In the genomic region with DNA sequence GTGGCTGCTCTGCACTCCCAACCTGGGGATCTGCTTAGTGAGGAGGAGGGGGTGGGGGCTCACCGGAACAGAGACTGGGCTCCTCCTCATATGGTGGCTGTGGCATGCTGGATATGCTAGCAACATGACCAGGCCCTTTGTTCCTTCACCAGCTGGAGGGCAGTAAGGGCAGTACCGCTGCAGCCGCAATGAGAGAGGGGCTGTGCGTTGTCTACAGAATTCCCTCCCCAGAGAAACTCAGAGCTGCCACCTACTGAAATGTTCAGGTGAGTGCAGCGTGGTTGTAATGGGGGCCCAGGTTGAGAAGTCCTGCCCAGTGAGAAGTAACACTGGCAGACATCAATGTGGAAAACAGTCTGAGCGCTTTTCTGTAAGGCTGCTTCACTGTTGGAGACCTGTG, we compare ENCODE assay signal across 2 cellular contexts.
TF ChIP-seq lines count a peak whose summit lies in the region.

No MANE protein-coding gene starts in this region.

TF ChIP-seq in GM23338, 12 proteins besides CTCF, POLR2A, EP300 and RAD21:
- TF ChIP-seq, protein P1, sequence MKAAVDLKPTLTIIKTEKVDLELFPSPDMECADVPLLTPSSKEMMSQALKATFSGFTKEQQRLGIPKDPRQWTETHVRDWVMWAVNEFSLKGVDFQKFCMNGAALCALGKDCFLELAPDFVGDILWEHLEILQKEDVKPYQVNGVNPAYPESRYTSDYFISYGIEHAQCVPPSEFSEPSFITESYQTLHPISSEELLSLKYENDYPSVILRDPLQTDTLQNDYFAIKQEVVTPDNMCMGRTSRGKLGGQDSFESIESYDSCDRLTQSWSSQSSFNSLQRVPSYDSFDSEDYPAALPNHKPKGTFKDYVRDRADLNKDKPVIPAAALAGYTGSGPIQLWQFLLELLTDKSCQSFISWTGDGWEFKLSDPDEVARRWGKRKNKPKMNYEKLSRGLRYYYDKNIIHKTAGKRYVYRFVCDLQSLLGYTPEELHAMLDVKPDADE (IDR thresholded peaks at IDR 0.05), result no peak
- no peak for TF ChIP-seq STAT1 (IDR thresholded peaks at IDR 0.05; ENCODE audit: unreplicated experiment)
- no peak for TF ChIP-seq CREB1 (CRISPR knock-in tag; IDR thresholded peaks at IDR 0.05; ENCODE audit: low read depth)
- TF ChIP-seq, protein P2, sequence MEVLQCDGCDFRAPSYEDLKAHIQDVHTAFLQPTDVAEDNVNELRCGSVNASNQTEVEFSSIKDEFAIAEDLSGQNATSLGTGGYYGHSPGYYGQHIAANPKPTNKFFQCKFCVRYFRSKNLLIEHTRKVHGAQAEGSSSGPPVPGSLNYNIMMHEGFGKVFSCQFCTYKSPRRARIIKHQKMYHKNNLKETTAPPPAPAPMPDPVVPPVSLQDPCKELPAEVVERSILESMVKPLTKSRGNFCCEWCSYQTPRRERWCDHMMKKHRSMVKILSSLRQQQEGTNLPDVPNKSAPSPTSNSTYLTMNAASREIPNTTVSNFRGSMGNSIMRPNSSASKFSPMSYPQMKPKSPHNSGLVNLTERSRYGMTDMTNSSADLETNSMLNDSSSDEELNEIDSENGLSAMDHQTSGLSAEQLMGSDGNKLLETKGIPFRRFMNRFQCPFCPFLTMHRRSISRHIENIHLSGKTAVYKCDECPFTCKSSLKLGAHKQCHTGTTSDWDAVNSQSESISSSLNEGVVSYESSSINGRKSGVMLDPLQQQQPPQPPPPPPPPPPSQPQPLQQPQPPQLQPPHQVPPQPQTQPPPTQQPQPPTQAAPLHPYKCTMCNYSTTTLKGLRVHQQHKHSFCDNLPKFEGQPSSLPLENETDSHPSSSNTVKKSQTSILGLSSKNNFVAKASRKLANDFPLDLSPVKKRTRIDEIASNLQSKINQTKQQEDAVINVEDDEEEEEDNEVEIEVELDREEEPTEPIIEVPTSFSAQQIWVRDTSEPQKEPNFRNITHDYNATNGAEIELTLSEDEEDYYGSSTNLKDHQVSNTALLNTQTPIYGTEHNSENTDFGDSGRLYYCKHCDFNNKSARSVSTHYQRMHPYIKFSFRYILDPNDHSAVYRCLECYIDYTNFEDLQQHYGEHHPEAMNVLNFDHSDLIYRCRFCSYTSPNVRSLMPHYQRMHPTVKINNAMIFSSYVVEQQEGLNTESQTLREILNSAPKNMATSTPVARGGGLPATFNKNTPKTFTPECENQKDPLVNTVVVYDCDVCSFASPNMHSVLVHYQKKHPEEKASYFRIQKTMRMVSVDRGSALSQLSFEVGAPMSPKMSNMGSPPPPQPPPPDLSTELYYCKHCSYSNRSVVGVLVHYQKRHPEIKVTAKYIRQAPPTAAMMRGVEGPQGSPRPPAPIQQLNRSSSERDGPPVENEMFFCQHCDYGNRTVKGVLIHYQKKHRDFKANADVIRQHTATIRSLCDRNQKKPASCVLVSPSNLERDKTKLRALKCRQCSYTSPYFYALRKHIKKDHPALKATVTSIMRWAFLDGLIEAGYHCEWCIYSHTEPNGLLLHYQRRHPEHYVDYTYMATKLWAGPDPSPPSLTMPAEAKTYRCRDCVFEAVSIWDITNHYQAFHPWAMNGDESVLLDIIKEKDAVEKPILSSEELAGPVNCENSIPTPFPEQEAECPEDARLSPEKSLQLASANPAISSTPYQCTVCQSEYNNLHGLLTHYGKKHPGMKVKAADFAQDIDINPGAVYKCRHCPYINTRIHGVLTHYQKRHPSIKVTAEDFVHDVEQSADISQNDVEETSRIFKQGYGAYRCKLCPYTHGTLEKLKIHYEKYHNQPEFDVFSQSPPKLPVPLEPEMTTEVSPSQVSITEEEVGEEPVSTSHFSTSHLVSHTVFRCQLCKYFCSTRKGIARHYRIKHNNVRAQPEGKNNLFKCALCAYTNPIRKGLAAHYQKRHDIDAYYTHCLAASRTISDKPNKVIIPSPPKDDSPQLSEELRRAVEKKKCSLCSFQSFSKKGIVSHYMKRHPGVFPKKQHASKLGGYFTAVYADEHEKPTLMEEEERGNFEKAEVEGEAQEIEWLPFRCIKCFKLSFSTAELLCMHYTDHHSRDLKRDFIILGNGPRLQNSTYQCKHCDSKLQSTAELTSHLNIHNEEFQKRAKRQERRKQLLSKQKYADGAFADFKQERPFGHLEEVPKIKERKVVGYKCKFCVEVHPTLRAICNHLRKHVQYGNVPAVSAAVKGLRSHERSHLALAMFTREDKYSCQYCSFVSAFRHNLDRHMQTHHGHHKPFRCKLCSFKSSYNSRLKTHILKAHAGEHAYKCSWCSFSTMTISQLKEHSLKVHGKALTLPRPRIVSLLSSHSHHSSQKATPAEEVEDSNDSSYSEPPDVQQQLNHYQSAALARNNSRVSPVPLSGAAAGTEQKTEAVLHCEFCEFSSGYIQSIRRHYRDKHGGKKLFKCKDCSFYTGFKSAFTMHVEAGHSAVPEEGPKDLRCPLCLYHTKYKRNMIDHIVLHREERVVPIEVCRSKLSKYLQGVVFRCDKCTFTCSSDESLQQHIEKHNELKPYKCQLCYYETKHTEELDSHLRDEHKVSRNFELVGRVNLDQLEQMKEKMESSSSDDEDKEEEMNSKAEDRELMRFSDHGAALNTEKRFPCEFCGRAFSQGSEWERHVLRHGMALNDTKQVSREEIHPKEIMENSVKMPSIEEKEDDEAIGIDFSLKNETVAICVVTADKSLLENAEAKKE (CRISPR knock-in tag; IDR thresholded peaks at IDR 0.05), result no peak
- TF ChIP-seq EZH2 (IDR thresholded peaks at IDR 0.05; ENCODE audit: low read depth, unreplicated experiment), result no peak
- TF ChIP-seq ZNF331 (CRISPR knock-in tag; IDR thresholded peaks at IDR 0.05; ENCODE audit: low read depth), result no peak
- no peak for TF ChIP-seq EZH2phosphoT487 (IDR thresholded peaks at IDR 0.05; ENCODE audit: unreplicated experiment)
- no peak for TF ChIP-seq NANOG (IDR thresholded peaks at IDR 0.05; ENCODE audit: borderline replicate concordance)
- TF ChIP-seq, protein P3, sequence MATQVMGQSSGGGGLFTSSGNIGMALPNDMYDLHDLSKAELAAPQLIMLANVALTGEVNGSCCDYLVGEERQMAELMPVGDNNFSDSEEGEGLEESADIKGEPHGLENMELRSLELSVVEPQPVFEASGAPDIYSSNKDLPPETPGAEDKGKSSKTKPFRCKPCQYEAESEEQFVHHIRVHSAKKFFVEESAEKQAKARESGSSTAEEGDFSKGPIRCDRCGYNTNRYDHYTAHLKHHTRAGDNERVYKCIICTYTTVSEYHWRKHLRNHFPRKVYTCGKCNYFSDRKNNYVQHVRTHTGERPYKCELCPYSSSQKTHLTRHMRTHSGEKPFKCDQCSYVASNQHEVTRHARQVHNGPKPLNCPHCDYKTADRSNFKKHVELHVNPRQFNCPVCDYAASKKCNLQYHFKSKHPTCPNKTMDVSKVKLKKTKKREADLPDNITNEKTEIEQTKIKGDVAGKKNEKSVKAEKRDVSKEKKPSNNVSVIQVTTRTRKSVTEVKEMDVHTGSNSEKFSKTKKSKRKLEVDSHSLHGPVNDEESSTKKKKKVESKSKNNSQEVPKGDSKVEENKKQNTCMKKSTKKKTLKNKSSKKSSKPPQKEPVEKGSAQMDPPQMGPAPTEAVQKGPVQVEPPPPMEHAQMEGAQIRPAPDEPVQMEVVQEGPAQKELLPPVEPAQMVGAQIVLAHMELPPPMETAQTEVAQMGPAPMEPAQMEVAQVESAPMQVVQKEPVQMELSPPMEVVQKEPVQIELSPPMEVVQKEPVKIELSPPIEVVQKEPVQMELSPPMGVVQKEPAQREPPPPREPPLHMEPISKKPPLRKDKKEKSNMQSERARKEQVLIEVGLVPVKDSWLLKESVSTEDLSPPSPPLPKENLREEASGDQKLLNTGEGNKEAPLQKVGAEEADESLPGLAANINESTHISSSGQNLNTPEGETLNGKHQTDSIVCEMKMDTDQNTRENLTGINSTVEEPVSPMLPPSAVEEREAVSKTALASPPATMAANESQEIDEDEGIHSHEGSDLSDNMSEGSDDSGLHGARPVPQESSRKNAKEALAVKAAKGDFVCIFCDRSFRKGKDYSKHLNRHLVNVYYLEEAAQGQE (IDR thresholded peaks at IDR 0.05; ENCODE audit: unreplicated experiment), result no peak

TF ChIP-seq in GM12878, 131 proteins besides CTCF, POLR2A, EP300 and RAD21:
- TF ChIP-seq, protein P4, sequence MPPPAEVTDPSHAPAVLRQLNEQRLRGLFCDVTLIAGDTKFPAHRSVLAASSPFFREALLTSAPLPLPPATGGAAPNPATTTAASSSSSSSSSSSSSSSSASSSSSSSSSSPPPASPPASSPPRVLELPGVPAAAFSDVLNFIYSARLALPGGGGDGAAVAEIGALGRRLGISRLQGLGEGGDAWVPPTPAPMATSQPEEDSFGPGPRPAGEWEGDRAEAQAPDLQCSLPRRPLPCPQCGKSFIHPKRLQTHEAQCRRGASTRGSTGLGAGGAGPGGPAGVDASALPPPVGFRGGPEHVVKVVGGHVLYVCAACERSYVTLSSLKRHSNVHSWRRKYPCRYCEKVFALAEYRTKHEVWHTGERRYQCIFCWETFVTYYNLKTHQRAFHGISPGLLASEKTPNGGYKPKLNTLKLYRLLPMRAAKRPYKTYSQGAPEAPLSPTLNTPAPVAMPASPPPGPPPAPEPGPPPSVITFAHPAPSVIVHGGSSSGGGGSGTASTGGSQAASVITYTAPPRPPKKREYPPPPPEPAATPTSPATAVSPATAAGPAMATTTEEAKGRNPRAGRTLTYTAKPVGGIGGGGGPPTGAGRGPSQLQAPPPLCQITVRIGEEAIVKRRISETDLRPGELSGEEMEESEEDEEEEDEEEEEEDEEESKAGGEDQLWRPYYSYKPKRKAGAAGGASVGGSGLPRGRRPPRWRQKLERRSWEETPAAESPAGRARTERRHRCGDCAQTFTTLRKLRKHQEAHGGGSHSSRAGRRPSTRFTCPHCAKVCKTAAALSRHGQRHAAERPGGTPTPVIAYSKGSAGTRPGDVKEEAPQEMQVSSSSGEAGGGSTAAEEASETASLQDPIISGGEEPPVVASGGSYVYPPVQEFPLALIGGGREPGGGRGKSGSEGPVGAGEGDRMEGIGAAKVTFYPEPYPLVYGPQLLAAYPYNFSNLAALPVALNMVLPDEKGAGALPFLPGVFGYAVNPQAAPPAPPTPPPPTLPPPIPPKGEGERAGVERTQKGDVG (CRISPR knock-in tag; IDR thresholded peaks at IDR 0.05), result no peak
- TF ChIP-seq GATAD2B (conservative IDR thresholded peaks at IDR 0.05; ENCODE audit: low read depth), result no peak
- no peak for TF ChIP-seq TCF3 (IDR thresholded peaks at IDR 0.05; ENCODE audit: borderline replicate concordance, insufficient read depth, low read depth, low read length)
- no peak for TF ChIP-seq ZNF622 (IDR thresholded peaks at IDR 0.05)
- no peak for TF ChIP-seq BMI1 (IDR thresholded peaks at IDR 0.05; ENCODE audit: borderline replicate concordance)
- TF ChIP-seq TAF1 (IDR thresholded peaks at IDR 0.05; ENCODE audit: borderline replicate concordance, low read depth, low read length), result no peak
- TF ChIP-seq BCL11A (IDR thresholded peaks at IDR 0.05; ENCODE audit: low read depth, low read length), result no peak
- TF ChIP-seq MYC (IDR thresholded peaks at IDR 0.05; ENCODE audit: insufficient read depth, insufficient read length, insufficient replicate concordance, low read length, severe bottlenecking), result no peak
- TF ChIP-seq RCOR1 (conservative IDR thresholded peaks at IDR 0.05; ENCODE audit: low read depth, low read length), result no peak
- TF ChIP-seq TARDBP (IDR thresholded peaks at IDR 0.05; ENCODE audit: borderline replicate concordance), result no peak
- TF ChIP-seq WRNIP1 (IDR thresholded peaks at IDR 0.05; ENCODE audit: borderline replicate concordance, low read depth, low read length), result no peak
- TF ChIP-seq, protein P5, sequence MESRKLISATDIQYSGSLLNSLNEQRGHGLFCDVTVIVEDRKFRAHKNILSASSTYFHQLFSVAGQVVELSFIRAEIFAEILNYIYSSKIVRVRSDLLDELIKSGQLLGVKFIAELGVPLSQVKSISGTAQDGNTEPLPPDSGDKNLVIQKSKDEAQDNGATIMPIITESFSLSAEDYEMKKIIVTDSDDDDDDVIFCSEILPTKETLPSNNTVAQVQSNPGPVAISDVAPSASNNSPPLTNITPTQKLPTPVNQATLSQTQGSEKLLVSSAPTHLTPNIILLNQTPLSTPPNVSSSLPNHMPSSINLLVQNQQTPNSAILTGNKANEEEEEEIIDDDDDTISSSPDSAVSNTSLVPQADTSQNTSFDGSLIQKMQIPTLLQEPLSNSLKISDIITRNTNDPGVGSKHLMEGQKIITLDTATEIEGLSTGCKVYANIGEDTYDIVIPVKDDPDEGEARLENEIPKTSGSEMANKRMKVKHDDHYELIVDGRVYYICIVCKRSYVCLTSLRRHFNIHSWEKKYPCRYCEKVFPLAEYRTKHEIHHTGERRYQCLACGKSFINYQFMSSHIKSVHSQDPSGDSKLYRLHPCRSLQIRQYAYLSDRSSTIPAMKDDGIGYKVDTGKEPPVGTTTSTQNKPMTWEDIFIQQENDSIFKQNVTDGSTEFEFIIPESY (IDR thresholded peaks at IDR 0.05), result no peak
- TF ChIP-seq, protein P3 (IDR thresholded peaks at IDR 0.05; ENCODE audit: low read depth, low read length), result no peak
- no peak for TF ChIP-seq EED (IDR thresholded peaks at IDR 0.05; ENCODE audit: low read depth)
